In genomic region chr6:53773044-53773696, GRCh38 we compare ENCODE assay signal across 18 cellular contexts. TPM values are rescaled to one million over a fixed set of nuclear protein-coding genes. Genes with fewer than 3 reads are reported as not detected.
DNase-seq lines count a peak whose midpoint lies in the region; ATAC-seq, FAIRE-seq and TF ChIP-seq lines count a peak whose summit lies in the region.
"Had no signal": no experiment of that assay in that cellular context is flagged by ENCODE, and none has a peak within 500 bp of the region (broad histone marks: within the 10 kb centered on the region; RNA-seq: fewer than 3 reads in every experiment).

No MANE protein-coding gene starts in this region.

- no peak for TF ChIP-seq CTCF in pancreas (IDR thresholded peaks at IDR 0.05)

- FAIRE-seq in RCC 7860 (lab: Jason Lieb, UNC), result peak; percentile 76
- FAIRE-seq in colon (lab: Jason Lieb, UNC), result peak; percentile 62
- FAIRE-seq in pancreas (lab: Jason Lieb, UNC), result peak; percentile 87
- FAIRE-seq: D721Med, GM12878 had no signal

- no peaks in the 10 kb centered on the region for H3K36me3 ChIP-seq in pancreas
- H3K36me3 ChIP-seq: BE2C, HAP-1 had no signal

- H3K4me3 Mint-ChIP-seq in effector memory CD8-positive, alpha-beta T cell, result no peak overlapping the region
- H3K4me3 Mint-ChIP-seq: CD4-positive, CD25-positive, alpha-beta regulatory T cell; CD8-positive, alpha-beta memory T cell had no signal

- ATAC-seq in pancreas, result no peak
- ATAC-seq in effector memory CD8-positive, alpha-beta T cell (replicated peaks), result no peak
- no peak for ATAC-seq in left ventricle myocardium superior
- ATAC-seq: GM12878 had no signal

- no peaks in the 10 kb centered on the region for H3K4me1 ChIP-seq in pancreas
- H3K4me1 ChIP-seq: BE2C, HAP-1 had no signal

- H3K4me1 Mint-ChIP-seq in effector memory CD8-positive, alpha-beta T cell (ENCODE audit: low read depth in 2 of 2), result no peaks in the 10 kb centered on the region
- H3K4me1 Mint-ChIP-seq: CD4-positive, CD25-positive, alpha-beta regulatory T cell; CD8-positive, alpha-beta memory T cell had no signal

- no peak overlapping the region for H3K27ac ChIP-seq in pancreas
- H3K27ac ChIP-seq: GM23248 had no signal

- H3K9me3 Mint-ChIP-seq in effector memory CD8-positive, alpha-beta T cell, result peaks cover 0 to 2% of the 10 kb centered on the region in 2 donors

- no peak overlapping the region for H3K4me3 ChIP-seq in pancreas
- H3K4me3 ChIP-seq: GM12878, GM23248, HAP-1 had no signal

- no peak overlapping the region for H3K27ac Mint-ChIP-seq in effector memory CD8-positive, alpha-beta T cell
- H3K27ac Mint-ChIP-seq: CD4-positive, CD25-positive, alpha-beta regulatory T cell; CD8-positive, alpha-beta memory T cell had no signal

- H3K27me3 ChIP-seq in pancreas, result no peaks in the 10 kb centered on the region
- H3K27me3 ChIP-seq: BE2C had no signal

- H3K27me3 Mint-ChIP-seq in effector memory CD8-positive, alpha-beta T cell, result peaks cover 28 to 35% of the 10 kb centered on the region in 2 donors

- DNase-seq in COLO829 (ENCODE audit: low spot score), result peak; percentile 25
- DNase-seq in RCC 7860 (ENCODE audit: low spot score), result no peak
- DNase-seq in pancreas, result no peak
- DNase-seq in effector memory CD8-positive, alpha-beta T cell, result no peak
- no peak for DNase-seq in NCI-H345 (lab: John Stamatoyannopoulos, UW)
- DNase-seq in left ventricle myocardium superior, result no peak
- DNase-seq: ACHN; BE2C; C1 segment of cervical spinal cord; Caco-2; CD4-positive, CD25-positive, alpha-beta regulatory T cell; CD8-positive, alpha-beta memory T cell; DMS79 treated with DMSO at 0.1 percent for 48 hours; GM23248 had no signal

- intact Hi-C loops in pancreas (cut with DNase I), result no loop called here
- intact Hi-C loops in left ventricle myocardium superior (cut with micrococcal nuclease), result no loop called here

- no peaks in the 10 kb centered on the region for H3K36me3 Mint-ChIP-seq in effector memory CD8-positive, alpha-beta T cell (ENCODE audit: insufficient read depth)

- no peaks in the 10 kb centered on the region for H3K9me3 ChIP-seq in pancreas
- H3K9me3 ChIP-seq: BE2C, HAP-1 had no signal

RNA-seq across cellular contexts. Expression of gene LRRC1, which starts 21.6 kb away (rescaled TPM):
- total RNA-seq in pancreas (10 to 100 TPM in 1 of 6 donors, 1 to 10 TPM in 5; 5.2 to 11.6 (median 7.6) TPM), left ventricle myocardium superior (2.0 TPM)
- 10 to 100 TPM in 1 of 2 donors, 1 to 10 TPM in 1; 7.2 to 10.2 TPM for polyA plus RNA-seq in pancreas
